8 cellular contexts compared by ENCODE assay signal in the genomic region with DNA sequence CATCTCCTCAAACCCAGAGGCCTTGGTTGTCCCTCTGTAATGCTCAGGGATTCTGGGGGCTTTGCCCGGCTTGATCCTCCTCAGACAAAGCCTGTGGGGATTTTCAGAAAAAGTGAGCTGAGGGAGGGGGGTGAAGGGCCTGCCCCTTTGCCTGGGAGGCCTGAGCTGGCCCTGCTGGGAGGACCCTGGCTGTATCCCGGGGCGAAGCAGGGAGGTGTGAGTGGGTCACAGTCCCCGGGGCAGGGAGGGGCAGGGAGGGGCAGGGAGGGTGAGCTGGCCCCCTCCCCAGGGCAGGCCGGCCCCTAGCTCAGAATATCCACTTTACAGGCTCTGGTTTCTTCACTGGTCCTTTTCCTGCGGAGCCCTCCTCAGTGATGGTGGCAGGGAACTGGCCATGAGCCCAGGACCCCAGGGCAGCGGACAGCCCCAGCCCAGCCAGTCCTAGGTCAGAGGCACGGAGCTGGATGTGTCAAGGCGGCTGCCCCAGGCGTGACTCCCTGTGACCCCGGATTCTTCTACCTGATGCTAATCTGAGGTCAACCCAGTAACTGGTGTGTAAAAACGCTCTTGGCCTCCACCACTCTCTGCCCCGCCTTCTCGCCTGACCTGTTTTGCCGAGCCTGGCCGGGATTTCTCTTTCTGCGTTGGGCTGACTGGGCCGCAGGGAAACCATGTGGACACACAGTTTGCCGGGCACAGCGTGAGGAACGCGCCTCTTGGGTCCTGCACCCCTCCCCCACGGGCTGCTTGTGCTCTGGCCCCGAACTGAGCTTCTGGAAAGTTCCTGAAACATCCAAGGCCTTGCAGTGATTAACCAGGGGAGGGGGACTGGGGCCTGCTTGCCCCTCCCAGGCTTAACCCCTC. TPM values are rescaled to one million over a fixed set of nuclear protein-coding genes. Genes with fewer than 3 reads are reported as not detected.
DNase-seq lines count a peak whose midpoint lies in the region; ATAC-seq lines count a peak whose summit lies in the region.

No MANE protein-coding gene starts in this region.

- H3K27me3 ChIP-seq in esophagus (ENCODE audit: control insufficient read depth in 1 of 2, insufficient read depth in 2 of 2, low read length in 2 of 2), result no peaks in the 10 kb centered on the region
- H3K27me3 ChIP-seq in aorta (ENCODE audit: control insufficient read depth in 1 of 2, insufficient read depth in 2 of 2, low read length in 1 of 2), result no peaks in the 10 kb centered on the region

- H3K9me3 ChIP-seq in esophagus (ENCODE audit: control insufficient read depth in 2 of 2, insufficient read depth in 1 of 2, low read depth in 1 of 2, low read length in 1 of 2) (no peaks in the 10 kb centered on the region), aorta (ENCODE audit: control insufficient read depth, low read length) (no peaks in the 10 kb centered on the region)

- peak; percentile 36 for ATAC-seq in aorta (ENCODE audit: low FRiP score)

- 34 to 39% methylated on average over 23 to 24 of the region's 24 CpGs for WGBS in esophagus, 2 donors
- WGBS in aorta, 2 donors, result 56 to 59% methylated on average over 22 to 24 of the region's 24 CpGs

- peaks cover 5 to 63% of the 10 kb centered on the region in 2 donors for H3K4me1 ChIP-seq in esophagus (ENCODE audit: control insufficient read depth in 2 of 2, insufficient read depth in 2 of 2, low read length in 1 of 2)
- H3K4me1 ChIP-seq in aorta (ENCODE audit: control insufficient read depth in 1 of 2, insufficient read depth in 2 of 2, low read length in 2 of 2), result no peaks in the 10 kb centered on the region

- no peak overlapping the region for H3K4me3 ChIP-seq in esophagus (ENCODE audit: low read depth in 1 of 2, low read length in 2 of 2)
- no peak overlapping the region for H3K4me3 ChIP-seq in aorta (ENCODE audit: low read length in 2 of 2)

- H3K36me3 ChIP-seq in esophagus (ENCODE audit: control insufficient read depth in 2 of 2, insufficient read depth in 2 of 2, low read length in 1 of 2) (no peaks in the 10 kb centered on the region), aorta (ENCODE audit: control insufficient read depth in 1 of 2, insufficient read depth in 2 of 2, low read length in 1 of 2) (no peaks in the 10 kb centered on the region)

- intact Hi-C loops in aorta (cut with DNase I), result no loop called here

- H3K27ac ChIP-seq in esophagus (ENCODE audit: low read depth in 2 of 2, low read length in 1 of 2), result peak overlapping the region; percentile 74 to 78
- no peak overlapping the region for H3K27ac ChIP-seq in aorta (ENCODE audit: low read depth in 1 of 2, low read length in 2 of 2)

- DNase-seq in stimulated activated CD4-positive, alpha-beta T cell treated with anti-CD3 and anti-CD28 coated beads, Interleukin-15, amount 100 ng/mL, for 24 hours, result peak; percentile 5
- no peak for DNase-seq in stimulated activated CD4-positive, alpha-beta T cell treated with anti-CD3 and anti-CD28 coated beads, Interleukin-12 subunit alpha, Interleukin-12 subunit beta, amount 100 ng/mL, for 4 hours
- peak; percentile 78 for DNase-seq in mucosa of gallbladder (ENCODE audit: low spot score)
- peak in 1 of 2 donors; percentile 71 for DNase-seq in aorta
- no peak for DNase-seq in hippocampal formation (lab: John Stamatoyannopoulos, UW)
- no peak for DNase-seq in DMS153 treated with DMSO at 0.1 percent for 48 hours (lab: John Stamatoyannopoulos, UW; ENCODE audit: unreplicated experiment)
- DNase-seq in 8988T, result no peak

RNA-seq across cellular contexts. Expression of a gene that starts 5.8 kb away (rescaled TPM):
- polyA plus RNA-seq in esophagus (10 to 100 TPM; 92.2 to 95.9 TPM), aorta (10 to 100 TPM in 1 of 2 donors, 1 to 10 TPM in 1; 4.3 to 10.4 TPM)
- total RNA-seq in mucosa of gallbladder (181 TPM), aorta (10 to 100 TPM; 42.2 to 64.0 TPM)

RNA-seq across cellular contexts. Expression of a gene that starts 38.2 kb away (rescaled TPM):
- polyA plus RNA-seq in esophagus, result 100 to 1,000 TPM; 118 to 182 TPM
- 92.4 TPM for total RNA-seq in mucosa of gallbladder
- total RNA-seq in aorta, result 10 to 100 TPM; 47.0 to 61.1 TPM
- polyA plus RNA-seq in aorta, result 100 to 1,000 TPM in 1 of 2 donors, 10 to 100 TPM in 1; 43.7 to 143 TPM

RNA-seq across cellular contexts. Expression of a gene that starts 52.1 kb away (rescaled TPM):
- polyA plus RNA-seq in esophagus (10 to 100 TPM; 61.7 to 65.8 TPM), aorta (100 to 1,000 TPM in 1 of 2 donors, 10 to 100 TPM in 1; 47.6 to 171 TPM)
- total RNA-seq in mucosa of gallbladder (107 TPM), aorta (10 to 100 TPM; 46.9 to 60.7 TPM)

RNA-seq across cellular contexts. Expression of a gene that starts 52.2 kb away (rescaled TPM):
- 10 to 100 TPM; 27.4 to 36.4 TPM for polyA plus RNA-seq in esophagus
- 51.6 TPM for total RNA-seq in mucosa of gallbladder
- 10 to 100 TPM; 28.2 to 34.0 TPM for total RNA-seq in aorta
- 10 to 100 TPM; 28.3 to 73.0 TPM for polyA plus RNA-seq in aorta

Comparison
In these comparisons a context has a peak if more than half of its experiments do, and no peak if none do; other contexts are left out.
1. DNase-seq: peak in stimulated activated CD4-positive, alpha-beta T cell treated with anti-CD3 and anti-CD28 coated beads, Interleukin-15, amount 100 ng/mL, for 24 hours (single experiment) and mucosa of gallbladder (single experiment); none in stimulated activated CD4-positive, alpha-beta T cell treated with anti-CD3 and anti-CD28 coated beads, Interleukin-12 subunit alpha, Interleukin-12 subunit beta, amount 100 ng/mL, for 4 hours (single experiment), hippocampal formation (0 of 2), DMS153 treated with DMSO at 0.1 percent for 48 hours (single experiment) and 8988T (single experiment).
2. H3K27ac ChIP-seq: peak in esophagus (2 of 2); none in aorta (0 of 2).